Comparison of ENCODE assay signal across 8 cellular contexts in the genomic region with DNA sequence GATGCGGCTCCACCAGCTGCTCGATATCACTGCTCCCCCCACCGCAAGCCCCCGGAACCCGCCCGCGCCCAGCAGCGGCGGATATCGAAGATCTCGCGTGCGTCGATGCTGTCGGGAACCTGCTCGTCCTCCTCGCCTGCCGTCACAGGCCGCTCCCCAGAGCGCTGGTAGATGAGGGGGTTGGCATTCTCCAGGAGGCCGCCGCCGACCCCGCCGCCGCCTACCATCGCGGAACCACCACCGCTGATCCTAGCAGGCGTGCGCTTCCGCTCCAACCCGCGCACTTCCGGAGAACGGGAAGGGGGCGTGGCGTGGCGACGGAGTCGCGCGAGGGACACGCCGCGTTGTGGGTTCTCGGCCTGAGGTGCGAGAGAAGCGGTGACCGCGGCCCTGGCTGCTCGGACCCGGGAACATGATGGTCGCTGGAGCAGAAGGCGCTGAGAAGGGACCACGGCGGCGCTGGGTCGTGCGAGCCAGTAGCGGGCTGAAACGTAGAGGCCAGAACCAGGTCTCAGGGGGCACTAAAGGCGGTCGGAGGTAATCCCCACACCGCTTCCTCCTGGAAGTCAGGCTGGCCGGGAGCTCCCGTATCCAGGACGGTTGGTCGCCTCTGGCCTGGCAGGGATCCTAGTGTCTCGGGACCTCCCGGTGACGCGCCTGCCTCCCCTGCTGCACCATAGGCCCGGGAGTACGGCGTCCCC. TPM values are rescaled to one million over a fixed set of nuclear protein-coding genes. Genes with fewer than 3 reads are reported as not detected.
A peak's percentile ranks its signal among the peaks of the same experiment; 100 is the strongest.
DNase-seq lines count a peak whose midpoint lies in the region; ATAC-seq and TF ChIP-seq lines count a peak whose summit lies in the region.

Gene CIAO2B (minus strand): TSS at position 265 of the 701 bp plus-strand sequence. CDS start 38 bp downstream, at position 227.

- H3K27ac ChIP-seq in HUES6 (ENCODE audit: low read depth, low read length) (no peak within 1 kb of the TSS), PC-9 (peak within 1 kb of the TSS; percentile 48)

- DNase-seq in Caco-2 (peak; percentile 84 to 92), PC-9 (peak; percentile 63 to 83), erythroblast (lab: John Stamatoyannopoulos, UW) (peak; percentile 90 to 93)
- peak; percentile 93 for DNase-seq in activated T-cell treated with anti-CD3 and anti-CD28 coated beads, Interleukin-2, amount 50 U/mL, for 24 hours
- peak; percentile 94 for DNase-seq in stimulated activated CD8-positive, alpha-beta memory T cell treated with anti-CD3 and anti-CD28 coated beads, Interleukin-4, amount 100 ng/mL, for 48 hours

- BruUV-seq in Caco-2 (replicated peaks; lab: Mats Ljungman, UMichigan) (TSS peak; percentile 58), PC-9 (replicated peaks; lab: Mats Ljungman, UMichigan) (no TSS peak)

- peak within 1 kb of the TSS; percentile 88 for H3K27ac Mint-ChIP-seq in Caco-2 (ENCODE audit: unreplicated experiment)
- H3K27ac Mint-ChIP-seq in activated T-cell treated with anti-CD3 and anti-CD28 coated beads, Interleukin-2, amount 50 U/mL, for 24 hours = peak within 1 kb of the TSS; percentile 99

- peaks cover 39% of the 10 kb centered on the region for H3K79me2 ChIP-seq in PC-9 (ENCODE audit: low read depth)

- H3K9me2 ChIP-seq in PC-9 (ENCODE audit: insufficient read depth) = no peaks in the 10 kb centered on the region

- intact Hi-C loops in Caco-2 (cut with micrococcal nuclease; ENCODE audit: unreplicated experiment) = no loop called here
- intact Hi-C loops in PC-9 (cut with micrococcal nuclease; ENCODE audit: unreplicated experiment) = loop anchor here (10.0 kb wide), 1 partner anchor 419 kb away; no protein-coding TSS in a partner anchor

- POLR2A ChIA-PET in Caco-2 (lab: Charles Lee) (no interaction called here), PC-9 (lab: Charles Lee; ENCODE audit: unreplicated experiment) (interaction anchor here (0.7 kb wide), 2 partner anchors 32 to 73 kb away, joined by 3 to 4 read pairs; no protein-coding TSS in a partner anchor)

- H3K4me1 Mint-ChIP-seq in Caco-2 (ENCODE audit: low read depth, unreplicated experiment) = peaks cover 19% of the 10 kb centered on the region
- peaks cover 50% of the 10 kb centered on the region for H3K4me1 Mint-ChIP-seq in activated T-cell treated with anti-CD3 and anti-CD28 coated beads, Interleukin-2, amount 50 U/mL, for 24 hours (ENCODE audit: low read depth)

- H3K9me3 Mint-ChIP-seq in Caco-2 (ENCODE audit: unreplicated experiment) = no peaks in the 10 kb centered on the region
- no peaks in the 10 kb centered on the region for H3K9me3 Mint-ChIP-seq in activated T-cell treated with anti-CD3 and anti-CD28 coated beads, Interleukin-2, amount 50 U/mL, for 24 hours

- no peaks in the 10 kb centered on the region for H3K27me3 Mint-ChIP-seq in Caco-2 (ENCODE audit: insufficient read depth, unreplicated experiment)
- no peaks in the 10 kb centered on the region for H3K27me3 Mint-ChIP-seq in activated T-cell treated with anti-CD3 and anti-CD28 coated beads, Interleukin-2, amount 50 U/mL, for 24 hours

- H3K9me3 ChIP-seq in Caco-2 (no peaks in the 10 kb centered on the region), HUES6 (ENCODE audit: control insufficient read depth, insufficient read depth, low read depth, low read length) (no peaks in the 10 kb centered on the region), PC-9 (ENCODE audit: insufficient read depth, low read depth) (no peaks in the 10 kb centered on the region), mucosa of stomach (ENCODE audit: control insufficient read depth, low read length) (no peaks in the 10 kb centered on the region)

- H3K4me2 ChIP-seq in PC-9 = peak within 1 kb of the TSS; percentile 98

- peak within 1 kb of the TSS; percentile 81 for H3K4me3 ChIP-seq in Caco-2 (ENCODE audit: low read depth, low read length)
- peak within 1 kb of the TSS; percentile 96 for H3K4me3 ChIP-seq in HUES6 (ENCODE audit: low read depth, low read length)
- peak within 1 kb of the TSS; percentile 91 for H3K4me3 ChIP-seq in PC-9
- peak within 1 kb of the TSS; percentile 88 for H3K4me3 ChIP-seq in mucosa of stomach (ENCODE audit: low read length)

- H4K20me1 ChIP-seq in PC-9 (ENCODE audit: insufficient read depth) = peaks cover 12% of the 10 kb centered on the region; the same call in 1 of the 2 replicates

- H3K36me3 ChIP-seq in Caco-2 (ENCODE audit: control insufficient read depth, insufficient read depth, low read length) (no peaks in the 10 kb centered on the region), HUES6 (ENCODE audit: control insufficient read depth, insufficient read depth, low read length) (peaks cover 18% of the 10 kb centered on the region), PC-9 (ENCODE audit: low read depth) (no peaks in the 10 kb centered on the region), mucosa of stomach (ENCODE audit: control insufficient read depth, insufficient read depth, low read length) (peaks cover 6% of the 10 kb centered on the region)

- H3K36me3 Mint-ChIP-seq in Caco-2 (ENCODE audit: insufficient read depth, unreplicated experiment) = peaks cover 17% of the 10 kb centered on the region
- peaks cover 87% of the 10 kb centered on the region for H3K36me3 Mint-ChIP-seq in activated T-cell treated with anti-CD3 and anti-CD28 coated beads, Interleukin-2, amount 50 U/mL, for 24 hours (ENCODE audit: low read depth)

- H3K9ac ChIP-seq in HUES6 (ENCODE audit: low read length) (peak within 1 kb of the TSS; percentile 94), mucosa of stomach (ENCODE audit: low read length) (peak within 1 kb of the TSS; percentile 95)

- peaks cover 26% of the 10 kb centered on the region for H3F3A ChIP-seq in PC-9 (ENCODE audit: insufficient read depth, low read depth)

- CTCF ChIA-PET in Caco-2 (lab: Charles Lee) = interaction anchor here (1.0 to 1.2 kb wide), 2 partner anchors 20 to 39 kb away, joined by 3 read pairs; no protein-coding TSS in a partner anchor
- CTCF ChIA-PET in PC-9 (lab: Charles Lee) = no interaction called here

- peak within 1 kb of the TSS; percentile 99 for H2AFZ ChIP-seq in PC-9

- ATAC-seq in GM21423 (IDR thresholded peaks at IDR 0.05; ENCODE audit: unreplicated experiment) = peak; percentile 66

- TF ChIP-seq POLR2A in erythroblast (IDR thresholded peaks at IDR 0.05; ENCODE audit: low read length) = peak; percentile 83

- H3K4me1 ChIP-seq in Caco-2 = peaks cover 8% of the 10 kb centered on the region
- H3K4me1 ChIP-seq in HUES6 (ENCODE audit: control insufficient read depth, insufficient read depth, low read length) = peaks cover 12% of the 10 kb centered on the region; the same call in 1 of the 2 replicates
- H3K4me1 ChIP-seq in PC-9 (replicated peaks; ENCODE audit: insufficient read depth) = peaks cover 42% of the 10 kb centered on the region
- H3K4me1 ChIP-seq in mucosa of stomach (ENCODE audit: control insufficient read depth, insufficient read depth, low read length) = peaks cover 68% of the 10 kb centered on the region

- TF ChIP-seq CTCF in Caco-2 (IDR thresholded peaks at IDR 0.05; ENCODE audit: insufficient read depth in 1 of 2, low read depth in 1 of 2, low read length in 1 of 2, severe bottlenecking in 1 of 2, unreplicated experiment in 1 of 2) (no peak), PC-9 (conservative IDR thresholded peaks at IDR 0.05) (no peak)

- no peaks in the 10 kb centered on the region for H3K27me3 ChIP-seq in Caco-2 (replicated peaks; ENCODE audit: control insufficient read depth, insufficient read depth, low read length)
- peaks cover 10% of the 10 kb centered on the region for H3K27me3 ChIP-seq in HUES6 (ENCODE audit: control insufficient read depth, insufficient read depth, low read length)
- H3K27me3 ChIP-seq in PC-9 (ENCODE audit: insufficient read depth, low read depth) = no peaks in the 10 kb centered on the region
- H3K27me3 ChIP-seq in mucosa of stomach (ENCODE audit: control insufficient read depth, insufficient read depth, low read length) = no peaks in the 10 kb centered on the region

- H3K4me3 Mint-ChIP-seq in Caco-2 (ENCODE audit: unreplicated experiment) = peak within 1 kb of the TSS; percentile 94
- peak within 1 kb of the TSS; percentile 99 for H3K4me3 Mint-ChIP-seq in activated T-cell treated with anti-CD3 and anti-CD28 coated beads, Interleukin-2, amount 50 U/mL, for 24 hours

RNA-seq across cellular contexts. Expression of gene CIAO2B, which starts in this region (rescaled TPM):
- total RNA-seq in Caco-2 (2022) = 117 and 119 TPM in 2 replicates
- 81.7 and 87.1 TPM in 2 replicates for total RNA-seq in PC-9 (2021)
